In genomic region chr7:70566659-70567058, GRCh38 we compare ENCODE assay signal across 14 cellular contexts.
"Had no signal": no experiment of that assay in that cellular context is flagged by ENCODE, and none has a peak within 500 bp of the region (broad histone marks: within the 10 kb centered on the region; RNA-seq: fewer than 3 reads in every experiment).

No MANE protein-coding gene starts in this region.

- H3K4me1 ChIP-seq: foreskin keratinocyte, vagina had no signal

- H3K27ac ChIP-seq: adrenal gland, body of pancreas, esophagus squamous epithelium, foreskin keratinocyte, skin epidermis, tibial nerve, vagina had no signal

- H3K9me3 ChIP-seq: adrenal gland, body of pancreas, esophagus squamous epithelium, tibial nerve, vagina had no signal

- ATAC-seq: activated T-helper 17 cell treated with anti-CD3 and anti-CD28 coated beads, Interleukin-2, amount 50 U/mL, for 72 hours; body of pancreas; foreskin keratinocyte; left ventricle myocardium superior had no signal

- DNase-seq: activated B cell treated with CpG ODN at 0.5 μM for 24 hours; activated CD4-positive, alpha-beta T cell treated with anti-CD3 and anti-CD28 coated beads, Interleukin-2, amount 10 ng/mL, durations not matched to agents 7 days and 5 days; activated CD8-positive, alpha-beta memory T cell treated with anti-CD3 and anti-CD28 coated beads for 24 hours; activated naive CD4-positive, alpha-beta T cell treated with anti-CD3 and anti-CD28 coated beads, Interleukin-2, amount 10 ng/mL, durations not matched to agents 7 days and 5 days; adrenal gland; body of pancreas; esophagus squamous epithelium; islet precursor cell; left ventricle myocardium superior had no signal

- H3K27me3 ChIP-seq: body of pancreas, tibial nerve, vagina had no signal

- H3K4me3 ChIP-seq: adrenal gland, body of pancreas, esophagus squamous epithelium, skin epidermis, tibial nerve, vagina had no signal

- H3K36me3 ChIP-seq: adrenal gland, esophagus squamous epithelium, vagina had no signal
